In genomic region chr11:113001709-113002108, GRCh38 we compare ENCODE assay signal across 12 cellular contexts. TPM values are rescaled to one million over a fixed set of nuclear protein-coding genes. Genes with fewer than 3 reads are reported as not detected.
A peak's percentile ranks its signal among the peaks of the same experiment; 100 is the strongest.
DNase-seq lines count a peak whose midpoint lies in the region; ATAC-seq lines count a peak whose summit lies in the region.
"Had no signal": no experiment of that assay in that cellular context is flagged by ENCODE, and none has a peak within 500 bp of the region (broad histone marks: within the 10 kb centered on the region; RNA-seq: fewer than 3 reads in every experiment).

No MANE protein-coding gene starts in this region.

- ATAC-seq in HG02870 (IDR thresholded peaks at IDR 0.05; ENCODE audit: unreplicated experiment) = no peak
- ATAC-seq: activated CD4-positive, alpha-beta T cell treated with anti-CD3 and anti-CD28 coated beads for 36 hours had no signal

- DNase-seq in DMS79 (lab: John Stamatoyannopoulos, UW) (peak; percentile 90), NCI-H128 (lab: John Stamatoyannopoulos, UW; ENCODE audit: unreplicated experiment) (peak; percentile 54), NCI-H2227 treated with DMSO at 0.1 percent for 48 hours (lab: John Stamatoyannopoulos, UW) (peak; percentile 75), cerebellum (ENCODE audit: low spot score) (peak; percentile 70), NCI-H1048 (lab: John Stamatoyannopoulos, UW) (no peak), head of caudate nucleus (no peak)
- DNase-seq: activated CD4-positive, alpha-beta T cell treated with anti-CD3 and anti-CD28 coated beads for 36 hours; activated CD8-positive, alpha-beta memory T cell treated with anti-CD3 and anti-CD28 coated beads, Interleukin-2, amount 50 U/mL, for 4 hours; activated gamma-delta T cell treated with Interleukin-2 at 50 U/mL for 16 hours; left ventricle myocardium inferior; stimulated activated CD4-positive, alpha-beta T cell treated with anti-CD3 and anti-CD28 coated beads, Interleukin-4, amount 100 ng/mL, for 1 hour had no signal

- intact Hi-C loops in head of caudate nucleus (cut with DNase I) = no loop called here

RNA-seq across cellular contexts. Expression of gene NCAM1, which starts 40.5 kb away (rescaled TPM):
- total RNA-seq in cerebellum = 421 TPM

Comparison
In these comparisons a context has a peak if more than half of its experiments do, and no peak if none do; other contexts are left out.
1. DNase-seq: peak in DMS79 (single experiment), NCI-H128 (single experiment), NCI-H2227 treated with DMSO at 0.1 percent for 48 hours (single experiment) and cerebellum (single experiment); none in NCI-H1048 (single experiment) and head of caudate nucleus (0 of 42).